In the genomic region with DNA sequence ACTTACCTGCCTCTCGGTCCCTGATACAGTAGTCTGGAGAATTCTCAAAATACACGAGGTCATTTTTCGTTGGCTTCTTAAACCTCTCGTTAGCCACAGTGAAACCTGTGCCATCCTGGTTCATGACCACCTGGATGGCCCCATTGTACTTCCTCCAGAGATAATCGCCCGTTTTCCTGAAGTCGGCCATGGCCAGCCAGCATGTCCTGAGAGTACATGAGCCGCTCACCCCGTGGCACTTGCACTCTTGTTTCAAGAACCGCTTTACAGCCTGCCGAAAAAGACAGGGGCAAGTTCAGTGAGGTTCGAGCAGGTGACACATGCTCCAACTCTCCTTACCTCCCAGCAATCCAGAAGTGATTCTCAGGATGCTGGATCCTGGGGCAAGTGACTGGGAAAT, we compare ENCODE assay signal across 8 cellular contexts. TPM values are rescaled to one million over a fixed set of nuclear protein-coding genes. Genes with fewer than 3 reads are reported as not detected.
"Had no signal": no experiment of that assay in that cellular context is flagged by ENCODE, and none has a peak within 500 bp of the region (broad histone marks: within the 10 kb centered on the region; RNA-seq: fewer than 3 reads in every experiment).

No MANE protein-coding gene starts in this region.

- H3K9ac ChIP-seq: GM23248 had no signal

- H2AFZ ChIP-seq: GM23248 had no signal

- H3K4me3 ChIP-seq: GM23248, K562 had no signal

- H3K27ac ChIP-seq: GM23248 had no signal

- ATAC-seq: K562 had no signal

- DNase-seq: GM23248, GOT3, H7, HCEC 1CT, IMR-90 had no signal

RNA-seq across cellular contexts. Expression of a gene that starts 25.3 kb away (rescaled TPM):
- total RNA-seq: H4, H7, HT-29, K562 had no signal
